Comparison of ENCODE assay signal across 11 cellular contexts in the genomic region with DNA sequence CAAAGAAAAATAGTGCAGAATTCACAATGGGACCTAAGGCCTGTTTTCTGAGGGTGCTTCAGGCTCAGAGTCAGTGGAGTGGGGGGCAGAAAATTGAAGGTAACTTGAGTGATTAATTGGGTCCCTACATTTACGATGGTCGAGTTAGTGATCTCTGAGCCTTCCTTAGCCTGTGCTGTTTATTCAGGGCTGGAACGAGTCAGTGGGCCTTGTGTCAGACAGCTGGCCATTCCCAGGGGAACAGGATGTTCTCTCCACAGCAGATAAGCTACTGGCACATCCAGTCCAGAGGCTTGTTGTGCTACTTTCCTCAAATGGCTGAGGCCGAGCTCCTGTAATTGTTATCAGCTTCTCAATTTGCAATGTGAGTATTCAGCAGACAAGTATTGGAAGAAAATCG. TPM values are rescaled to one million over a fixed set of nuclear protein-coding genes. Genes with fewer than 3 reads are reported as not detected.
DNase-seq lines count a peak whose midpoint lies in the region; ATAC-seq, FAIRE-seq and TF ChIP-seq lines count a peak whose summit lies in the region.
"Had no signal": no experiment of that assay in that cellular context is flagged by ENCODE, and none has a peak within 500 bp of the region (broad histone marks: within the 10 kb centered on the region; RNA-seq: fewer than 3 reads in every experiment).

No MANE protein-coding gene starts in this region.

- H3K9me3 ChIP-seq in RWPE2 (ENCODE audit: severe bottlenecking), result no peaks in the 10 kb centered on the region
- no peaks in the 10 kb centered on the region for H3K9me3 ChIP-seq in pancreas

- no peaks in the 10 kb centered on the region for H3K36me3 Mint-ChIP-seq in type B pancreatic cell
- H3K36me3 Mint-ChIP-seq: CD14-positive monocyte had no signal

- no peak overlapping the region for H3K4me3 Mint-ChIP-seq in type B pancreatic cell
- H3K4me3 Mint-ChIP-seq: CD14-positive monocyte had no signal

- intact Hi-C loops in head of caudate nucleus (cut with DNase I) (no loop called here), pancreas (cut with DNase I) (no loop called here)

- H3K4me3 ChIP-seq in RWPE2 (ENCODE audit: severe bottlenecking), result no peak overlapping the region
- H3K4me3 ChIP-seq in pancreas, result no peak overlapping the region
- H3K4me3 ChIP-seq: GM12878 had no signal

- FAIRE-seq in pancreas (lab: Jason Lieb, UNC), result no peak
- FAIRE-seq: colon, GM12878 had no signal

- POLR2A ChIA-PET in GM10248 (lab: Yijun Ruan, JAX), result no interaction called here

- no peaks in the 10 kb centered on the region for H3K27me3 Mint-ChIP-seq in type B pancreatic cell

- ATAC-seq in RWPE2 (ENCODE audit: low read depth) (peak; percentile 40; the same call in 1 of the 3 replicates), pancreas (peak; percentile 94 to 100 (median 100)), GM18868 (IDR thresholded peaks at IDR 0.05; ENCODE audit: unreplicated experiment) (no peak), GM19395 (IDR thresholded peaks at IDR 0.05; ENCODE audit: unreplicated experiment) (no peak)
- ATAC-seq: GM12878 had no signal

- H3K27ac Mint-ChIP-seq in type B pancreatic cell, result no peak overlapping the region
- H3K27ac Mint-ChIP-seq: CD14-positive monocyte had no signal

- no peak for TF ChIP-seq CTCF in C4-2B (conservative IDR thresholded peaks at IDR 0.05)
- no peak for TF ChIP-seq CTCF in RWPE2 (IDR thresholded peaks at IDR 0.05; ENCODE audit: poor library complexity, severe bottlenecking)
- no peak for TF ChIP-seq CTCF in pancreas (IDR thresholded peaks at IDR 0.05)
- no peak for TF ChIP-seq CTCF in GM10248 (IDR thresholded peaks at IDR 0.05; ENCODE audit: control extremely low read depth, extremely low read depth, low read depth, missing control alignments)
- TF ChIP-seq CTCF in type B pancreatic cell (conservative IDR thresholded peaks at IDR 0.05), result no peak

- H3K4me1 ChIP-seq in RWPE2 (ENCODE audit: insufficient read depth, poor library complexity, severe bottlenecking) (no peaks in the 10 kb centered on the region), pancreas (peaks cover 5 to 13% (median 10%) of the 10 kb centered on the region in 3 donors)

- H3K36me3 ChIP-seq in RWPE2 (ENCODE audit: low read depth) (no peaks in the 10 kb centered on the region), pancreas (no peaks in the 10 kb centered on the region)

- DNase-seq in RWPE2 (ENCODE audit: low spot score) (no peak), head of caudate nucleus (peak in 25 of 42 donors; percentile 4 to 69 (median 23)), pancreas (peak in 5 of 6 donors; percentile 53 to 84 (median 81)), GM10248 (ENCODE audit: extremely low spot score) (no peak), type B pancreatic cell (ENCODE audit: extremely low spot score, unreplicated experiment) (no peak)

- H3K27ac ChIP-seq in C4-2B (peak overlapping the region; percentile 49; the same call in 1 of the 2 replicates), RWPE2 (ENCODE audit: poor library complexity, severe bottlenecking) (no peak overlapping the region), pancreas (peak overlapping the region in 3 of 4 donors; percentile 35 to 78 (median 71))

- H3K9me3 Mint-ChIP-seq in type B pancreatic cell, result no peaks in the 10 kb centered on the region

- no peaks in the 10 kb centered on the region for H3K27me3 ChIP-seq in RWPE2 (ENCODE audit: insufficient read depth, poor library complexity, severe bottlenecking)
- no peaks in the 10 kb centered on the region for H3K27me3 ChIP-seq in pancreas

- 5 to 8% methylated on average over 5 of the region's 5 CpGs for WGBS in pancreas, 2 donors

- peaks cover 10% of the 10 kb centered on the region for H3K4me1 Mint-ChIP-seq in type B pancreatic cell (ENCODE audit: unreplicated experiment)
- H3K4me1 Mint-ChIP-seq: CD14-positive monocyte had no signal

- CTCF ChIA-PET in GM10248 (lab: Yijun Ruan, JAX), result interaction anchor here (0.7 kb wide), 1 partner anchor 128 kb away, joined by 3 read pairs; no protein-coding TSS in a partner anchor

RNA-seq across cellular contexts. Expression of gene CNTN3, which starts 29.2 kb away (rescaled TPM):
- total RNA-seq in pancreas (1 to 10 TPM; 1.3 to 3.1 (median 2.0) TPM), type B pancreatic cell (ENCODE audit: low replicate concordance) (1.1 and 7.7 TPM in 2 replicates)
- 1 to 10 TPM; 2.6 to 3.5 TPM for polyA plus RNA-seq in pancreas
- total RNA-seq: GM12878 had no signal
- polyA plus RNA-seq: CD14-positive monocyte had no signal

Comparison
In these comparisons a context has a peak if more than half of its experiments do, and no peak if none do; other contexts are left out.
1. ATAC-seq: peak in RWPE2 (single experiment) and pancreas (4 of 4); none in GM18868 (single experiment) and GM19395 (single experiment).
2. DNase-seq: peak in head of caudate nucleus (25 of 42) and pancreas (5 of 6); none in RWPE2 (single experiment), GM10248 (single experiment) and type B pancreatic cell (single experiment).